27 cellular contexts compared by ENCODE assay signal in the genomic region with DNA sequence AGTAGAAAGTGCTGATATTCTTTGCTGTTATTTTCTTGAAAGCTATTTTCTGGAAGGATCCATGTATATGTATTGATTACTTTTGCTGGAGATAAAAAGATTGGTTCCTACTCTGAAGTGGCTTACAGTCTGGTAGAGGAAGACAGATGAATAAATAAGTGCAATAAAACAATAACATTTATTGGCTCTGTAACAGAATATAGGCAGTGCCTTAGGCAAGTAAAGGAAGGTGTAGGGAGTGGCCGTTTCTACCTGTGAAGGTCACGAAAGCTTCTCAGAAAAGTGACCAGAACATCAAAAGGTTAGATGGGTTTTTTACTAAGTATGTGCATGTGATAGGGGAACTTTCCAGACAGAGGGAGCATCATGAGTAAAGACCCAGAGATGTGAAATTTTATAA.
"Had no signal": no experiment of that assay in that cellular context is flagged by ENCODE, and none has a peak within 500 bp of the region (broad histone marks: within the 10 kb centered on the region; RNA-seq: fewer than 3 reads in every experiment).

No MANE protein-coding gene starts in this region.

- H3K27me3 ChIP-seq: esophagus squamous epithelium, heart right ventricle, neural progenitor cell, right lobe of liver, suprapubic skin had no signal

- H3K9me3 Mint-ChIP-seq: effector memory CD8-positive, alpha-beta T cell; memory B cell had no signal

- H3K36me3 ChIP-seq: esophagus squamous epithelium, heart right ventricle, left ventricle myocardium inferior, neural progenitor cell, right lobe of liver, suprapubic skin had no signal

- H3K27me3 Mint-ChIP-seq: effector memory CD8-positive, alpha-beta T cell; memory B cell; naive B cell; progenitor cell of endocrine pancreas; stimulated activated naive CD8-positive, alpha-beta T cell treated with anti-CD3 and anti-CD28 coated beads, Interleukin-15, amount 100 ng/mL, for 72 hours had no signal

- ATAC-seq: effector memory CD8-positive, alpha-beta T cell; heart right ventricle; left cardiac atrium; right lobe of liver; stimulated activated naive CD8-positive, alpha-beta T cell treated with anti-CD3 and anti-CD28 coated beads, Interleukin-15, amount 100 ng/mL, for 72 hours had no signal

- H3K27ac Mint-ChIP-seq: memory B cell; nephron; neural progenitor cell; progenitor cell of endocrine pancreas; stimulated activated naive CD8-positive, alpha-beta T cell treated with anti-CD3 and anti-CD28 coated beads, Interleukin-15, amount 100 ng/mL, for 72 hours had no signal

- H3K4me3 ChIP-seq: esophagus squamous epithelium, heart right ventricle, left ventricle myocardium inferior, lung, neural progenitor cell, right lobe of liver, smooth muscle cell, suprapubic skin had no signal

- H3K4me1 ChIP-seq: esophagus squamous epithelium, parathyroid adenoma had no signal

- DNase-seq: cortex of kidney; effector memory CD8-positive, alpha-beta T cell; erythroblast; esophagus squamous epithelium; foreskin melanocyte; glutamatergic neuron; heart right ventricle; hippocampal formation; left cardiac atrium; left ventricle myocardium inferior; naive B cell; right lobe of liver; stimulated activated CD4-positive, alpha-beta T cell treated with anti-CD3 and anti-CD28 coated beads, Interleukin-12 subunit alpha, Interleukin-12 subunit beta, amount 100 ng/mL, for 4 hours; stimulated activated CD4-positive, alpha-beta T cell treated with anti-CD3 and anti-CD28 coated beads, Interleukin-1b, Interleukin-23, amount 100 ng/mL, for 48 hours; stimulated activated CD4-positive, alpha-beta T cell treated with anti-CD3 and anti-CD28 coated beads, Interleukin-4, amount 100 ng/mL, for 1 hour; stimulated activated CD8-positive, alpha-beta memory T cell treated with anti-CD3 and anti-CD28 coated beads, Interleukin-4, amount 100 ng/mL, for 48 hours; stimulated activated naive CD4-positive, alpha-beta T cell; stimulated activated naive CD8-positive, alpha-beta T cell treated with anti-CD3 and anti-CD28 coated beads, Interleukin-15, amount 100 ng/mL, for 72 hours; trophoblast cell had no signal

- H3K9me3 ChIP-seq: esophagus squamous epithelium, heart right ventricle, left ventricle myocardium inferior, right lobe of liver, suprapubic skin had no signal

- H3K4me3 Mint-ChIP-seq: effector memory CD8-positive, alpha-beta T cell; memory B cell; naive B cell; nephron; neural progenitor cell; stimulated activated naive CD8-positive, alpha-beta T cell treated with anti-CD3 and anti-CD28 coated beads, Interleukin-15, amount 100 ng/mL, for 72 hours had no signal

- H3K4me1 Mint-ChIP-seq: nephron had no signal

- H3K27ac ChIP-seq: esophagus squamous epithelium, heart right ventricle, left ventricle myocardium inferior, neural progenitor cell, parathyroid adenoma, right lobe of liver, suprapubic skin had no signal
